20 cellular contexts compared by ENCODE assay signal in genomic region chr13:83167203-83167602, GRCh38.
DNase-seq lines count a peak whose midpoint lies in the region; ATAC-seq, FAIRE-seq and TF ChIP-seq lines count a peak whose summit lies in the region.
"Had no signal": no experiment of that assay in that cellular context is flagged by ENCODE, and none has a peak within 500 bp of the region (broad histone marks: within the 10 kb centered on the region; RNA-seq: fewer than 3 reads in every experiment).

No MANE protein-coding gene starts in this region.

- TF ChIP-seq RAD21 in HepG2 (CRISPR knock-in tag; IDR thresholded peaks at IDR 0.05) = no peak
- TF ChIP-seq RAD21 in K562 (CRISPR knock-in tag; conservative IDR thresholded peaks at IDR 0.05 in 1 of 2, IDR thresholded peaks at IDR 0.05 in 1 of 2) = no peak

- H2AFZ ChIP-seq in HepG2 (ENCODE audit: low read length) (no peak overlapping the region), OCI-LY3 (ENCODE audit: low read depth, low read length) (peak overlapping the region; percentile 19; the same call in 1 of the 2 replicates), K562 (ENCODE audit: low read depth, low read length) (no peak overlapping the region)

- POLR2A ChIA-PET in HepG2 (lab: Yijun Ruan, JAX) = no interaction called here
- POLR2A ChIA-PET in K562 (lab: Yijun Ruan, JAX) = no interaction called here

- ATAC-seq in HepG2 (no peak), right lobe of liver (no peak), K562 (no peak), HG02588 (IDR thresholded peaks at IDR 0.05; ENCODE audit: unreplicated experiment) (no peak)
- ATAC-seq: A549 had no signal

- no peak overlapping the region for H3K27ac ChIP-seq in HepG2 (ENCODE audit: extremely low read length, insufficient read depth, low read length)
- no peak overlapping the region for H3K27ac ChIP-seq in right lobe of liver
- H3K27ac ChIP-seq in OCI-LY3 (ENCODE audit: low read length) = no peak overlapping the region
- H3K27ac ChIP-seq in K562 (ENCODE audit: extremely low read depth, low read depth, low read length) = no peak overlapping the region
- H3K27ac ChIP-seq: 22Rv1; A549; BLaER1 treated with 17β-estradiol and CSF1 and Interleukin-3, amounts not matched to agents 10 nM and 100 nM had no signal

- WGBS in HepG2 (ENCODE audit: low lambda C conversion rate) = 31% methylated on average over 3 of the region's 3 CpGs
- 52% methylated on average over 3 of the region's 3 CpGs for WGBS in right lobe of liver (ENCODE audit: insufficient coverage, low coverage, low lambda C conversion rate, missing lambda C conversion rate)
- 0% methylated on average over 2 of the region's 3 CpGs for WGBS in K562 (ENCODE audit: insufficient coverage, low coverage, missing lambda C conversion rate)

- TF ChIP-seq CTCF in HepG2 (CRISPR knock-in tag; IDR thresholded peaks at IDR 0.05) (no peak), right lobe of liver (IDR thresholded peaks at IDR 0.05) (no peak), OCI-LY3 (IDR thresholded peaks at IDR 0.05; ENCODE audit: low read depth, low read length) (no peak), K562 (IDR thresholded peaks at IDR 0.05 in 2 of 3, conservative IDR thresholded peaks at IDR 0.05 in 1 of 3; ENCODE audit: insufficient read depth in 2 of 3, low read depth in 1 of 3, low read length in 3 of 3) (no peak)

- no peak for FAIRE-seq in HepG2 (lab: Jason Lieb, UNC)
- no peak for FAIRE-seq in K562 (lab: Jason Lieb, UNC)
- FAIRE-seq in GM12892 (lab: Jason Lieb, UNC) = no peak
- FAIRE-seq: A549, G401.6 had no signal

- H3K9me3 ChIP-seq in HepG2 (ENCODE audit: low read length) (peaks cover 13% of the 10 kb centered on the region), right lobe of liver (no peaks in the 10 kb centered on the region), OCI-LY3 (ENCODE audit: insufficient read depth, low read length) (no peaks in the 10 kb centered on the region), K562 (replicated peaks; ENCODE audit: control insufficient read depth, insufficient read depth, low read depth, low read length) (no peaks in the 10 kb centered on the region)
- H3K9me3 ChIP-seq: A549 had no signal

- TF ChIP-seq EP300 in HepG2 (IDR thresholded peaks at IDR 0.05; ENCODE audit: low read depth in 2 of 2, low read length in 2 of 2) = no peak
- no peak for TF ChIP-seq EP300 in HepG2 (CRISPR knock-in tag; IDR thresholded peaks at IDR 0.05; ENCODE audit: borderline replicate concordance)
- no peak for TF ChIP-seq EP300 in K562 (IDR thresholded peaks at IDR 0.05; ENCODE audit: low read length)

- intact Hi-C loops in HepG2 (cut with micrococcal nuclease; ENCODE audit: unreplicated experiment) = no loop called here
- intact Hi-C loops in right lobe of liver (cut with DNase I) = no loop called here
- intact Hi-C loops in K562 (cut with micrococcal nuclease) = no loop called here

- DNase-seq in HepG2 (ENCODE audit: low spot score) (no peak), right lobe of liver (no peak), K562 (ENCODE audit: extremely low read depth in 1 of 4, low spot score in 3 of 4) (no peak), NCI-H1436 (lab: John Stamatoyannopoulos, UW) (no peak), GM12892 (ENCODE audit: insufficient read length) (no peak)
- DNase-seq: AML-193; CD4-positive, alpha-beta memory T cell; CD4-positive, CD25-positive, alpha-beta regulatory T cell; CD8-positive, alpha-beta memory T cell; COR-L47; DMS 273 treated with DMSO at 0.1 percent for 48 hours; DMS153; DMS79; GF-D8 had no signal

- in situ Hi-C loops in HepG2 (cut with HindIII; ENCODE audit: extremely low pct_ligation_motif_present, low pct_unique_long_range_greater_than_20kb) (no loop called here), K562 (cut with MboI) (no loop called here)

- no peaks in the 10 kb centered on the region for H3K36me3 ChIP-seq in HepG2 (replicated peaks in 1 of 2; ENCODE audit: control insufficient read depth in 1 of 2, insufficient read depth in 2 of 2, low read length in 2 of 2)
- H3K36me3 ChIP-seq in right lobe of liver = no peaks in the 10 kb centered on the region
- H3K36me3 ChIP-seq in OCI-LY3 (replicated peaks; ENCODE audit: low read depth, low read length) = no peaks in the 10 kb centered on the region
- H3K36me3 ChIP-seq in K562 (ENCODE audit: control insufficient read depth, insufficient read depth, low read length) = no peaks in the 10 kb centered on the region
- H3K36me3 ChIP-seq: BLaER1 treated with 17β-estradiol and CSF1 and Interleukin-3, amounts not matched to agents 10 nM and 100 nM had no signal

- no peak overlapping the region for H3K4me2 ChIP-seq in HepG2 (ENCODE audit: low read depth, low read length)
- H3K4me2 ChIP-seq in OCI-LY3 (ENCODE audit: low read length) = no peak overlapping the region
- H3K4me2 ChIP-seq in K562 (ENCODE audit: insufficient read depth, low read length) = no peak overlapping the region
- H3K4me2 ChIP-seq: A549; BLaER1 treated with 17β-estradiol and CSF1 and Interleukin-3, amounts not matched to agents 10 nM and 100 nM had no signal

- H3K4me3 ChIP-seq in HepG2 (replicated peaks in 1 of 3; ENCODE audit: insufficient read depth in 1 of 3, low read depth in 2 of 3, low read length in 3 of 3) = no peak overlapping the region
- no peak overlapping the region for H3K4me3 ChIP-seq in right lobe of liver
- H3K4me3 ChIP-seq in OCI-LY3 (ENCODE audit: low read length) = no peak overlapping the region
- no peak overlapping the region for H3K4me3 ChIP-seq in K562
- H3K4me3 ChIP-seq: A549; BLaER1 treated with 17β-estradiol and CSF1 and Interleukin-3, amounts not matched to agents 10 nM and 100 nM had no signal

- H3K79me2 ChIP-seq in HepG2 (ENCODE audit: insufficient read depth, low read length) (no peaks in the 10 kb centered on the region), OCI-LY3 (ENCODE audit: low read length) (no peaks in the 10 kb centered on the region), K562 (ENCODE audit: control insufficient read depth, insufficient read depth, low read length) (no peaks in the 10 kb centered on the region)

- CTCF ChIA-PET in HepG2 (lab: Yijun Ruan, JAX; ENCODE audit: low intra/inter-chr PET ratio, low total read pairs) (no interaction called here), K562 (lab: Yijun Ruan, JAX; ENCODE audit: low intra/inter-chr PET ratio) (no interaction called here)

- BruUV-seq in HepG2 (replicated peaks; lab: Mats Ljungman, UMichigan) (no TSS peak), K562 (replicated peaks; lab: Mats Ljungman, UMichigan) (no TSS peak)

- no peak for TF ChIP-seq POLR2A in HepG2 (IDR thresholded peaks at IDR 0.05; ENCODE audit: insufficient read depth in 1 of 2, low read depth in 2 of 2, low read length in 2 of 2)
- no peak for TF ChIP-seq POLR2A in right lobe of liver (IDR thresholded peaks at IDR 0.05)
- no peak for TF ChIP-seq POLR2A in K562 (conservative IDR thresholded peaks at IDR 0.05)
- no peak for TF ChIP-seq POLR2A in GM12892 (IDR thresholded peaks at IDR 0.05; ENCODE audit: low read depth, low read length)

- H3K27me3 ChIP-seq in HepG2 (ENCODE audit: control insufficient read depth in 1 of 2, insufficient read depth in 2 of 2, low read length in 2 of 2) (no peaks in the 10 kb centered on the region), right lobe of liver (no peaks in the 10 kb centered on the region), OCI-LY3 (ENCODE audit: low read depth, low read length) (no peaks in the 10 kb centered on the region), K562 (ENCODE audit: control insufficient read depth in 2 of 2, insufficient read depth in 2 of 2, low read length in 2 of 2) (no peaks in the 10 kb centered on the region)
- H3K27me3 ChIP-seq: BLaER1 treated with 17β-estradiol and CSF1 and Interleukin-3, amounts not matched to agents 10 nM and 100 nM had no signal

- H4K20me1 ChIP-seq in HepG2 (ENCODE audit: insufficient read depth, low read length) (no peaks in the 10 kb centered on the region), OCI-LY3 (ENCODE audit: insufficient read depth, low read length) (no peaks in the 10 kb centered on the region), K562 (replicated peaks; ENCODE audit: control insufficient read depth, insufficient read depth, low read length) (no peaks in the 10 kb centered on the region)
- H4K20me1 ChIP-seq: BLaER1 treated with 17β-estradiol and CSF1 and Interleukin-3, amounts not matched to agents 10 nM and 100 nM had no signal

- no peaks in the 10 kb centered on the region for H3K9me1 ChIP-seq in K562 (ENCODE audit: control insufficient read depth, insufficient read depth, low read length)

- no peak overlapping the region for H3K9ac ChIP-seq in HepG2 (ENCODE audit: insufficient read depth, low read depth, low read length)
- H3K9ac ChIP-seq in OCI-LY3 (ENCODE audit: low read length) = no peak overlapping the region
- no peak overlapping the region for H3K9ac ChIP-seq in K562 (ENCODE audit: insufficient read depth in 1 of 2, low read depth in 2 of 2, low read length in 2 of 2)
- H3K9ac ChIP-seq: BLaER1 treated with 17β-estradiol and CSF1 and Interleukin-3, amounts not matched to agents 10 nM and 100 nM had no signal

- H3K4me1 ChIP-seq in HepG2 (ENCODE audit: insufficient read depth, low read length) (no peaks in the 10 kb centered on the region), right lobe of liver (no peaks in the 10 kb centered on the region), OCI-LY3 (ENCODE audit: low read length) (no peaks in the 10 kb centered on the region), K562 (replicated peaks in 1 of 2; ENCODE audit: control insufficient read depth in 2 of 2, insufficient read depth in 2 of 2, low read length in 2 of 2) (no peaks in the 10 kb centered on the region)
- H3K4me1 ChIP-seq: A549 had no signal

TF ChIP-seq in HepG2, 621 proteins besides CTCF, POLR2A, EP300 and RAD21 (continues in another document):
- peak; percentile 79 for TF ChIP-seq RAD51 (IDR thresholded peaks at IDR 0.05; ENCODE audit: borderline replicate concordance)

TF ChIP-seq in K562, 482 proteins besides CTCF, POLR2A, EP300 and RAD21:
- TF ChIP-seq, protein P1, sequence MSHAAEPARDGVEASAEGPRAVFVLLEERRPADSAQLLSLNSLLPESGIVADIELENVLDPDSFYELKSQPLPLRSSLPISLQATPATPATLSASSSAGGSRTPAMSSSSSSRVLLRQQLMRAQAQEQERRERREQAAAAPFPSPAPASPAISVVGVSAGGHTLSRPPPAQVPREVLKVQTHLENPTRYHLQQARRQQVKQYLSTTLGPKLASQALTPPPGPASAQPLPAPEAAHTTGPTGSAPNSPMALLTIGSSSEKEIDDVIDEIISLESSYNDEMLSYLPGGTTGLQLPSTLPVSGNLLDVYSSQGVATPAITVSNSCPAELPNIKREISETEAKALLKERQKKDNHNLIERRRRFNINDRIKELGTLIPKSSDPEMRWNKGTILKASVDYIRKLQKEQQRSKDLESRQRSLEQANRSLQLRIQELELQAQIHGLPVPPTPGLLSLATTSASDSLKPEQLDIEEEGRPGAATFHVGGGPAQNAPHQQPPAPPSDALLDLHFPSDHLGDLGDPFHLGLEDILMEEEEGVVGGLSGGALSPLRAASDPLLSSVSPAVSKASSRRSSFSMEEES (CRISPR knock-in tag; IDR thresholded peaks at IDR 0.05) = peak; percentile 73
- TF ChIP-seq MTA3 (IDR thresholded peaks at IDR 0.05; ENCODE audit: borderline replicate concordance) = no peak
